Comparison of ENCODE assay signal across 8 cellular contexts in the genomic region with DNA sequence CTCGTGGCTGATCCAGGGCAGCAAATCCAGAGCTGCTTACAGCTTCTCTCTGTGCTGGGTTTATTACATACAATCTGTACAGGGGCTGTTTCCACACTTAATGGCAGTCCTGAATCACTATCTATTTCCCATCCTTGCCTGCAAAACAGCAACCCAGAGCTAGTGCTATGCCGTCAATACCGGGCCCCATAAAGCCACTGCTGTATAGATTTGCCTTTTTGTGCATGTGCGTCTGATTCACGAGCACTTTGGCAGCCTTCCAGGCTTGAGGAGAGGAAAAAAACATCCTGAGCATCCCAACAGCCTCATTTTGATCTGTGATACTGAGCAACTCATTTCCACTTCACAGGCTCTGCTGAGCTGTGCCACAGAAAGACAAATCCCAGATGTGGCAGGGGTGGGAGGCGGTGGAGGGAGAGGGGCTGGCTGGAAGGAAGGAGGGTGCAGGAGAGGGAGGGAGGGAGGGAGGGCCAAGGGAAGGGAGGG.
DNase-seq lines count a peak whose midpoint lies in the region; ATAC-seq and TF ChIP-seq lines count a peak whose summit lies in the region.

No MANE protein-coding gene starts in this region.

- no peaks in the 10 kb centered on the region for H3K27me3 ChIP-seq in cardiac muscle cell

- no peaks in the 10 kb centered on the region for H3K27me3 Mint-ChIP-seq in activated naive CD8-positive, alpha-beta T cell treated with anti-CD3 and anti-CD28 coated beads, Interleukin-2, amount 10 ng/mL, durations not matched to agents 7 days and 5 days

- no peak for TF ChIP-seq CTCF in cardiac muscle cell (IDR thresholded peaks at IDR 0.05; ENCODE audit: low read depth, low read length)

- peaks cover 34% of the 10 kb centered on the region for H3K4me1 Mint-ChIP-seq in activated naive CD8-positive, alpha-beta T cell treated with anti-CD3 and anti-CD28 coated beads, Interleukin-2, amount 10 ng/mL, durations not matched to agents 7 days and 5 days

- ATAC-seq in activated CD4-positive, CD25-positive, alpha-beta regulatory T cell treated with anti-CD3 and anti-CD28 coated beads, Interleukin-2, amount 50 U/mL, for 24 hours, result peak; percentile 50 to 66
- ATAC-seq in activated naive CD8-positive, alpha-beta T cell treated with anti-CD3 and anti-CD28 coated beads, Interleukin-2, amount 10 ng/mL, durations not matched to agents 7 days and 5 days (ENCODE audit: low read depth), result peak; percentile 60
- ATAC-seq in GM18909 (IDR thresholded peaks at IDR 0.05; ENCODE audit: poor library complexity, unreplicated experiment), result no peak

- H3K4me3 ChIP-seq in cardiac muscle cell, result no peak overlapping the region

- peak overlapping the region; percentile 87 for H3K27ac Mint-ChIP-seq in activated naive CD8-positive, alpha-beta T cell treated with anti-CD3 and anti-CD28 coated beads, Interleukin-2, amount 10 ng/mL, durations not matched to agents 7 days and 5 days

- peak overlapping the region; percentile 53 for H3K4me3 Mint-ChIP-seq in activated naive CD8-positive, alpha-beta T cell treated with anti-CD3 and anti-CD28 coated beads, Interleukin-2, amount 10 ng/mL, durations not matched to agents 7 days and 5 days

- no peaks in the 10 kb centered on the region for H3K36me3 Mint-ChIP-seq in activated naive CD8-positive, alpha-beta T cell treated with anti-CD3 and anti-CD28 coated beads, Interleukin-2, amount 10 ng/mL, durations not matched to agents 7 days and 5 days

- POLR2A ChIA-PET in activated naive CD8-positive, alpha-beta T cell treated with anti-CD3 and anti-CD28 coated beads, Interleukin-2, amount 10 ng/mL, durations not matched to agents 7 days and 5 days (lab: Charles Lee), result interaction anchor here (0.6 to 2.2 kb wide), 6 partner anchors 9 to 67 kb away, joined by 3 to 7 read pairs (median 4); no protein-coding TSS in a partner anchor

- H3K36me3 ChIP-seq in cardiac muscle cell, result no peaks in the 10 kb centered on the region

- H3K4me1 ChIP-seq in cardiac muscle cell (ENCODE audit: low read depth), result peaks cover 57% of the 10 kb centered on the region

- no peaks in the 10 kb centered on the region for H3K9me3 Mint-ChIP-seq in activated naive CD8-positive, alpha-beta T cell treated with anti-CD3 and anti-CD28 coated beads, Interleukin-2, amount 10 ng/mL, durations not matched to agents 7 days and 5 days

- no peak for DNase-seq in activated CD4-positive, CD25-positive, alpha-beta regulatory T cell treated with anti-CD3 and anti-CD28 coated beads, Interleukin-2, amount 50 U/mL, for 72 hours
- DNase-seq in OCI-M1 (lab: John Stamatoyannopoulos, UW) (peak; percentile 92), cardiac muscle cell (ENCODE audit: low read depth in 1 of 2, low spot score in 1 of 2) (peak; percentile 96 to 98), renal cortical epithelial cell (ENCODE audit: low read depth) (peak; percentile 87), putamen (ENCODE audit: low spot score) (no peak)
- peak; percentile 38 for DNase-seq in activated naive CD8-positive, alpha-beta T cell treated with anti-CD3 and anti-CD28 coated beads, Interleukin-2, amount 10 ng/mL, durations not matched to agents 7 days and 5 days

- peak overlapping the region; percentile 94 for H3K27ac ChIP-seq in cardiac muscle cell

- H3K9me3 ChIP-seq in cardiac muscle cell (ENCODE audit: low read depth), result no peaks in the 10 kb centered on the region

Comparison
In these comparisons a context has a peak if more than half of its experiments do, and no peak if none do; other contexts are left out.
1. DNase-seq: peak in OCI-M1 (single experiment), activated naive CD8-positive, alpha-beta T cell treated with anti-CD3 and anti-CD28 coated beads, Interleukin-2, amount 10 ng/mL, durations not matched to agents 7 days and 5 days (single experiment), cardiac muscle cell (2 of 2) and renal cortical epithelial cell (single experiment); none in activated CD4-positive, CD25-positive, alpha-beta regulatory T cell treated with anti-CD3 and anti-CD28 coated beads, Interleukin-2, amount 50 U/mL, for 72 hours (single experiment) and putamen (single experiment).